ENCODE assay signal across 21 cellular contexts in genomic region chr12:26055087-26055486, GRCh38.
DNase-seq lines count a peak whose midpoint lies in the region; ATAC-seq, FAIRE-seq and TF ChIP-seq lines count a peak whose summit lies in the region.
"Had no signal": no experiment of that assay in that cellular context is flagged by ENCODE, and none has a peak within 500 bp of the region (broad histone marks: within the 10 kb centered on the region; RNA-seq: fewer than 3 reads in every experiment).

No MANE protein-coding gene starts in this region.

- H3K18ac ChIP-seq in IMR-90 (ENCODE audit: low read depth, low read length), result no peak overlapping the region

- H2BK20ac ChIP-seq in IMR-90 (ENCODE audit: low read depth, low read length), result no peak overlapping the region

- no TSS peak for BruUV-seq in IMR-90 (replicated peaks; lab: Mats Ljungman, UMichigan)

- H2AK9ac ChIP-seq in IMR-90 (replicated peaks; ENCODE audit: low read depth, low read length, poor library complexity), result no peak overlapping the region

- no peak for ATAC-seq in IMR-90 (ENCODE audit: low read depth)
- peak in 3 of 4 donors; percentile 75 to 78 (median 76) for ATAC-seq in psoas muscle
- no peak for ATAC-seq in GM19035 (IDR thresholded peaks at IDR 0.05; ENCODE audit: unreplicated experiment)
- ATAC-seq in GM19397 (IDR thresholded peaks at IDR 0.05; ENCODE audit: unreplicated experiment), result no peak
- ATAC-seq: GM12878, HCT116 had no signal

- dilution Hi-C loops in IMR-90 (cut with HindIII; ENCODE audit: low sequenced_read_pairs, unreplicated experiment), result no loop called here

- POLR2A ChIA-PET in IMR-90 (lab: Charles Lee; ENCODE audit: unreplicated experiment), result no interaction called here

- H3K14ac ChIP-seq in IMR-90 (replicated peaks; ENCODE audit: low read depth, low read length), result no peak overlapping the region

- H3K4me1 ChIP-seq in IMR-90 (ENCODE audit: control insufficient read depth, insufficient read depth, low read length), result peaks cover 5% of the 10 kb centered on the region
- peaks cover 25% of the 10 kb centered on the region for H3K4me1 ChIP-seq in psoas muscle
- no peaks in the 10 kb centered on the region for H3K4me1 ChIP-seq in HAP-1

- H4K20me1 ChIP-seq in IMR-90 (ENCODE audit: insufficient read depth, low read length), result peaks cover 19% of the 10 kb centered on the region

- H4K8ac ChIP-seq in IMR-90 (ENCODE audit: low read depth in 2 of 2, low read length in 2 of 2), result no peak overlapping the region

- peaks cover 20 to 55% of the 10 kb centered on the region in 2 experiments for H3K79me1 ChIP-seq in IMR-90 (ENCODE audit: low read depth in 1 of 2, low read length in 2 of 2)

- H3K36me3 ChIP-seq in IMR-90 (ENCODE audit: control insufficient read depth, insufficient read depth, low read length) (peaks cover 6% of the 10 kb centered on the region; the same call in 1 of the 2 replicates), psoas muscle (ENCODE audit: insufficient read depth in 1 of 2, low read depth in 1 of 2) (no peaks in the 10 kb centered on the region), HAP-1 (replicated peaks) (no peaks in the 10 kb centered on the region)

- H3K36me3 Mint-ChIP-seq in nephron progenitor cell (ENCODE audit: low read depth), result peaks cover 39% of the 10 kb centered on the region
- H3K36me3 Mint-ChIP-seq: CD4-positive, alpha-beta memory T cell had no signal

- no peak for TF ChIP-seq CTCF in D721Med (IDR thresholded peaks at IDR 0.05; ENCODE audit: insufficient read depth, missing control alignments)
- no peak for TF ChIP-seq CTCF in IMR-90 (conservative IDR thresholded peaks at IDR 0.05; ENCODE audit: low read depth, low read length)
- TF ChIP-seq CTCF in nephron progenitor cell (IDR thresholded peaks at IDR 0.05), result no peak
- no peak for TF ChIP-seq CTCF in psoas muscle (IDR thresholded peaks at IDR 0.05)

- H3K27me3 ChIP-seq in IMR-90 (ENCODE audit: control insufficient read depth, insufficient read depth, low read length), result no peaks in the 10 kb centered on the region
- no peaks in the 10 kb centered on the region for H3K27me3 ChIP-seq in psoas muscle (ENCODE audit: insufficient read depth in 3 of 3, low read length in 2 of 3)
- H3K27me3 ChIP-seq in HAP-1 (ENCODE audit: low read depth), result no peaks in the 10 kb centered on the region

- intact Hi-C loops in IMR-90 (cut with micrococcal nuclease), result no loop called here
- intact Hi-C loops in psoas muscle (cut with DNase I), result no loop called here

- H3K27ac ChIP-seq in IMR-90 (ENCODE audit: insufficient read depth, low read length), result no peak overlapping the region
- H3K27ac ChIP-seq in psoas muscle, result no peak overlapping the region

- H2BK15ac ChIP-seq in IMR-90 (ENCODE audit: low read depth, low read length), result no peak overlapping the region

- TF ChIP-seq RAD21 in IMR-90 (IDR thresholded peaks at IDR 0.05; ENCODE audit: low read length), result no peak

- no peak overlapping the region for H2AFZ ChIP-seq in IMR-90 (replicated peaks; ENCODE audit: low read length, poor library complexity)

- CTCF ChIA-PET in IMR-90 (lab: Yijun Ruan, JAX), result no interaction called here

- peaks cover 11% of the 10 kb centered on the region for H3K9me1 ChIP-seq in IMR-90 (ENCODE audit: insufficient read depth, low read length)

- no peak overlapping the region for H3K4me3 Mint-ChIP-seq in nephron progenitor cell
- H3K4me3 Mint-ChIP-seq: CD4-positive, alpha-beta memory T cell had no signal

- H3K4me2 ChIP-seq in IMR-90 (ENCODE audit: low read depth, low read length), result no peak overlapping the region

- H4K91ac ChIP-seq in IMR-90 (ENCODE audit: insufficient read depth, low read depth, low read length), result no peak overlapping the region

- no peak overlapping the region for H3K4me3 ChIP-seq in IMR-90 (ENCODE audit: insufficient read depth, low read depth, low read length)
- no peak overlapping the region for H3K4me3 ChIP-seq in psoas muscle
- H3K4me3 ChIP-seq in HAP-1, result no peak overlapping the region
- H3K4me3 ChIP-seq: GM12878 had no signal

- no peak overlapping the region for H2BK120ac ChIP-seq in IMR-90 (ENCODE audit: low read depth, low read length)

- H2BK5ac ChIP-seq in IMR-90 (ENCODE audit: low read depth, low read length, poor library complexity, severe bottlenecking), result no peak overlapping the region

- H3K9me3 Mint-ChIP-seq in nephron progenitor cell, result peaks cover 6% of the 10 kb centered on the region
- H3K9me3 Mint-ChIP-seq: CD4-positive, alpha-beta memory T cell had no signal

- H4K5ac ChIP-seq in IMR-90 (ENCODE audit: low read depth, low read length), result no peak overlapping the region

- FAIRE-seq in D721Med (lab: Jason Lieb, UNC), result peak; percentile 55
- FAIRE-seq: GM12878, H54 had no signal

- no peaks in the 10 kb centered on the region for H3K4me1 Mint-ChIP-seq in nephron progenitor cell
- H3K4me1 Mint-ChIP-seq: CD4-positive, alpha-beta memory T cell had no signal

- H3K56ac ChIP-seq in IMR-90 (ENCODE audit: extremely low read depth, insufficient read depth, low read length), result no peak overlapping the region

- peak overlapping the region; percentile 42; the same call in 1 of the 2 replicates for H3K23ac ChIP-seq in IMR-90 (ENCODE audit: low read depth, low read length)

- H2AK5ac ChIP-seq in IMR-90 (ENCODE audit: low read depth, low read length), result peak overlapping the region; percentile 58; the same call in 1 of the 2 replicates

- no peak overlapping the region for H3K9ac ChIP-seq in IMR-90 (ENCODE audit: low read depth, low read length)

- H3K27ac Mint-ChIP-seq in nephron progenitor cell, result peak overlapping the region; percentile 11
- H3K27ac Mint-ChIP-seq: CD4-positive, alpha-beta memory T cell had no signal

- in situ Hi-C loops in IMR-90 (cut with MboI; ENCODE audit: low sequenced_read_pairs) (no loop called here), HAP-1 (cut with MboI; ENCODE audit: low sequenced_read_pairs) (no loop called here)

- no CpG with 5 or more reads among the region's 2 CpGs for WGBS in IMR-90 (ENCODE audit: extremely low coverage in 2 of 2, insufficient read length in 1 of 2), 2 experiments
- WGBS in psoas muscle, 3 donors, result 38 to 73% (median 47%) methylated on average over 2 of the region's 2 CpGs

- DNase-seq in D721Med (ENCODE audit: insufficient read length, low spot score) (no peak), IMR-90 (no peak), nephron progenitor cell (no peak), psoas muscle (no peak), NCI-H526 (lab: John Stamatoyannopoulos, UW) (no peak), HAP-1 (ENCODE audit: low spot score in 2 of 2) (no peak)
- DNase-seq: 8988T; C1 segment of cervical spinal cord; Calu3; CD4-positive, alpha-beta memory T cell; COR-L47; DMS153; DMS79; EL; GDM1; GOT3 had no signal

- no peaks in the 10 kb centered on the region for H3K9me3 ChIP-seq in IMR-90 (ENCODE audit: control insufficient read depth, insufficient read depth, low read length)
- no peaks in the 10 kb centered on the region for H3K9me3 ChIP-seq in psoas muscle
- no peaks in the 10 kb centered on the region for H3K9me3 ChIP-seq in HAP-1

- no peaks in the 10 kb centered on the region for H3K27me3 Mint-ChIP-seq in nephron progenitor cell (ENCODE audit: low read depth, poor library complexity)

- TF ChIP-seq POLR2A in IMR-90 (IDR thresholded peaks at IDR 0.05; ENCODE audit: low read depth, low read length), result no peak

- no peak overlapping the region; the same call in 1 of the 2 replicates for H3K4ac ChIP-seq in IMR-90 (ENCODE audit: low read depth, low read length)

TF ChIP-seq in IMR-90, 13 proteins besides CTCF, POLR2A, EP300 and RAD21:
- TF ChIP-seq BHLHE40 (IDR thresholded peaks at IDR 0.05; ENCODE audit: low read depth, low read length) (no peak), MXI1 (IDR thresholded peaks at IDR 0.05; ENCODE audit: borderline replicate concordance, low read depth, low read length) (no peak), NFE2L2 (IDR thresholded peaks at IDR 0.05; ENCODE audit: low read depth, low read length) (no peak), SMC3 (IDR thresholded peaks at IDR 0.05; ENCODE audit: low read depth, low read length) (no peak), FOS (IDR thresholded peaks at IDR 0.05; ENCODE audit: low read depth, low read length) (no peak), RFX5 (IDR thresholded peaks at IDR 0.05; ENCODE audit: low read depth, low read length) (no peak), CHD1 (IDR thresholded peaks at IDR 0.05; ENCODE audit: low read depth, low read length) (no peak), CEBPB (IDR thresholded peaks at IDR 0.05; ENCODE audit: low read depth, low read length) (no peak), RCOR1 (IDR thresholded peaks at IDR 0.05; ENCODE audit: insufficient replicate concordance, low read length) (no peak), MAFK (IDR thresholded peaks at IDR 0.05; ENCODE audit: low read depth, low read length) (no peak), MAZ (IDR thresholded peaks at IDR 0.05; ENCODE audit: borderline replicate concordance, low read depth, low read length) (no peak), ELK1 (IDR thresholded peaks at IDR 0.05; ENCODE audit: borderline replicate concordance, low read depth, low read length) (no peak)
- TF ChIP-seq, protein P1, sequence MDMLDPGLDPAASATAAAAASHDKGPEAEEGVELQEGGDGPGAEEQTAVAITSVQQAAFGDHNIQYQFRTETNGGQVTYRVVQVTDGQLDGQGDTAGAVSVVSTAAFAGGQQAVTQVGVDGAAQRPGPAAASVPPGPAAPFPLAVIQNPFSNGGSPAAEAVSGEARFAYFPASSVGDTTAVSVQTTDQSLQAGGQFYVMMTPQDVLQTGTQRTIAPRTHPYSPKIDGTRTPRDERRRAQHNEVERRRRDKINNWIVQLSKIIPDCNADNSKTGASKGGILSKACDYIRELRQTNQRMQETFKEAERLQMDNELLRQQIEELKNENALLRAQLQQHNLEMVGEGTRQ (IDR thresholded peaks at IDR 0.05; ENCODE audit: low read depth, low read length), result no peak
TF ChIP-seq in IMR-90: peak in this region for 0.

Comparison
In these comparisons a context has a peak if more than half of its experiments do, and no peak if none do; other contexts are left out.
1. ATAC-seq: peak in psoas muscle (3 of 4); none in IMR-90 (single experiment), GM19035 (single experiment) and GM19397 (single experiment).